Comparison of ENCODE assay signal across 9 cellular contexts in genomic region chr5:122077451-122078115, GRCh38. TPM values are rescaled to one million over a fixed set of nuclear protein-coding genes. Genes with fewer than 3 reads are reported as not detected.
DNase-seq lines count a peak whose midpoint lies in the region; ATAC-seq, FAIRE-seq and TF ChIP-seq lines count a peak whose summit lies in the region.
"Had no signal": no experiment of that assay in that cellular context is flagged by ENCODE, and none has a peak within 500 bp of the region (broad histone marks: within the 10 kb centered on the region; RNA-seq: fewer than 3 reads in every experiment).

No MANE protein-coding gene starts in this region.

- H2AFZ ChIP-seq in ACC112 (ENCODE audit: low read length, unreplicated experiment) (peak overlapping the region; percentile 79), KMS-11 (ENCODE audit: low read depth) (peak overlapping the region; percentile 58)

- no peak for TF ChIP-seq CTCF in KMS-11 (conservative IDR thresholded peaks at IDR 0.05; ENCODE audit: low read depth, low read length)
- TF ChIP-seq CTCF in adrenal gland (IDR thresholded peaks at IDR 0.05), result no peak

- H3K9ac ChIP-seq in KMS-11, result no peak overlapping the region

- H3K27ac ChIP-seq in ACC112 (ENCODE audit: low read depth, low read length) (peak overlapping the region; percentile 88), KMS-11 (no peak overlapping the region), adrenal gland (peak overlapping the region in 2 of 5 donors; percentile 58 to 79)

- no peak for FAIRE-seq in GM12892 (lab: Jason Lieb, UNC)

- peak overlapping the region; percentile 9; the same call in 1 of the 2 replicates for H3K4me2 ChIP-seq in KMS-11

- whole genome bisulfite sequencing in adrenal gland, 4 donors, result 0 to 3% (median 0%) methylated on average over 7 to 73 of the region's 73 CpGs

- H3K4me1 ChIP-seq in ACC112 (ENCODE audit: control insufficient read depth, insufficient read depth, low read length, unreplicated experiment), result peaks cover 50% of the 10 kb centered on the region
- H3K4me1 ChIP-seq in KMS-11 (ENCODE audit: low read depth, poor library complexity, severe bottlenecking), result peaks cover 13% of the 10 kb centered on the region
- peaks cover 10 to 25% of the 10 kb centered on the region in 2 donors for H3K4me1 ChIP-seq in adrenal gland (replicated peaks in 1 of 2)

- no peaks in the 10 kb centered on the region for H3K27me3 ChIP-seq in ACC112 (ENCODE audit: insufficient read depth, low read length)
- no peaks in the 10 kb centered on the region for H3K27me3 ChIP-seq in KMS-11 (ENCODE audit: insufficient read depth, low read depth)
- H3K27me3 ChIP-seq in adrenal gland, result no peaks in the 10 kb centered on the region

- no peaks in the 10 kb centered on the region for H3K9me3 ChIP-seq in adrenal gland (replicated peaks in 1 of 3)

- H3K4me3 ChIP-seq in ACC112 (ENCODE audit: low read depth, low read length) (peak overlapping the region; percentile 96), KMS-11 (IDR thresholded peaks at IDR 0.05; ENCODE audit: insufficient read depth, low read depth, low read length) (no peak overlapping the region), adrenal gland (peak overlapping the region in 2 of 4 donors; percentile 31 to 53), iPS-11a (ENCODE audit: low read depth, low read length) (peak overlapping the region; percentile 56), skeletal muscle cell (ENCODE audit: low read depth, low read length) (peak overlapping the region; percentile 93)

- peak; percentile 6 for DNase-seq in GM12892 (ENCODE audit: insufficient read length)
- DNase-seq in adrenal gland, result peak in 5 of 7 donors; percentile 10 to 23 (median 14)
- DNase-seq in skeletal muscle cell (ENCODE audit: low read depth), result no peak

- peaks cover 52% of the 10 kb centered on the region for H3K79me2 ChIP-seq in ACC112 (ENCODE audit: control insufficient read depth, insufficient read depth, low read length, unreplicated experiment)
- H3K79me2 ChIP-seq in KMS-11 (ENCODE audit: insufficient read depth, low read depth), result no peaks in the 10 kb centered on the region

- ATAC-seq in GM18867 (IDR thresholded peaks at IDR 0.05; ENCODE audit: unreplicated experiment), result no peak
- ATAC-seq in GM18858 (IDR thresholded peaks at IDR 0.05; ENCODE audit: unreplicated experiment), result no peak
- ATAC-seq: HCT116 had no signal

- no peaks in the 10 kb centered on the region for H4K20me1 ChIP-seq in KMS-11 (ENCODE audit: insufficient read depth)

- intact Hi-C loops in adrenal gland (cut with DNase I), result loop anchor here in 1 of 2 donors (10.0 kb wide), 1 partner anchor 103 kb away; no protein-coding TSS in a partner anchor

- no peak for TF ChIP-seq POLR2A in GM12892 (IDR thresholded peaks at IDR 0.05; ENCODE audit: low read depth, low read length)
- no peak for TF ChIP-seq POLR2A in adrenal gland (IDR thresholded peaks at IDR 0.05)

- peaks cover 25% of the 10 kb centered on the region for H3K36me3 ChIP-seq in ACC112 (ENCODE audit: insufficient read depth, low read length)
- no peaks in the 10 kb centered on the region for H3K36me3 ChIP-seq in KMS-11 (ENCODE audit: insufficient read depth)
- no peaks in the 10 kb centered on the region for H3K36me3 ChIP-seq in adrenal gland (replicated peaks in 1 of 2)

RNA-seq across cellular contexts. Expression of gene LOX, which starts 0.5 kb away (rescaled TPM):
- 0.47 TPM for polyA plus RNA-seq in GM12892 (2012; ENCODE audit: missing spikeins)
- total RNA-seq in adrenal gland, result 10 to 100 TPM in 4 of 8 donors, 1 to 10 TPM in 4; 4.7 to 13.6 (median 9.9) TPM
- 1 to 10 TPM; 1.9 to 2.5 (median 2.2) TPM for polyA plus RNA-seq in adrenal gland

RNA-seq across cellular contexts. Expression of gene ZNF474, which starts 51.8 kb away (rescaled TPM):
- not detected for polyA plus RNA-seq in GM12892 (2012; ENCODE audit: missing spikeins)
- under 1 TPM in 5 of 8 donors, not detected in 3; 0.28 to 0.88 (median 0.39) TPM for total RNA-seq in adrenal gland
- under 1 TPM; 0.16 to 0.24 (median 0.17) TPM for polyA plus RNA-seq in adrenal gland
